ENCODE assay signal across 6 cellular contexts in the genomic region with DNA sequence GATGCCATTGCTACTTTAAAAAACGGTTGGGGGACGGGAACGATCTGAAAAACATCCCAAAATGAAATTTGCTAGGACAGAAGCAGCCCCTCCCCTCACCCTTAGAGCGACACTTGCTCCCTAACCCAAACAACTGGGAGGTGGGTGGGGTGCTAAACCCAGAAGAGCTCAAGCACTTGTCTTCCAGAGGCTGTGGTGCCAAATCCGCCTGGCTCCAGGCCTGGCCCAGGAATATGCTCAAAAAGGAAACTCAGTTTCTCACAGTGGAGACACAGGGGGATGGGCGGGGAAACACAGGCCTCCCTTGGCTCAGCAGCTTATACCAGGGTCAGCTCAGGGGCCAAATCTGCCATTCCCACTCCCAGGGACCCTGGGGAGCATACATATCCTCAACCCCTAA. TPM values are rescaled to one million over a fixed set of nuclear protein-coding genes. Genes with fewer than 3 reads are reported as not detected.
DNase-seq lines count a peak whose midpoint lies in the region; ATAC-seq and TF ChIP-seq lines count a peak whose summit lies in the region.

No MANE protein-coding gene starts in this region.

- H3K4me3 Mint-ChIP-seq in T-helper 17 cell: peak overlapping the region; percentile 99

- peaks cover 10% of the 10 kb centered on the region for H3K36me3 Mint-ChIP-seq in T-helper 17 cell (ENCODE audit: low read depth)

- intact Hi-C loops in lower leg skin (cut with DNase I; ENCODE audit: low total_unique reads): loop anchor here (10.0 kb wide), 1 partner anchor 98 kb away; the partner anchor contains the start of gene ADAM15

- H3K27me3 Mint-ChIP-seq in T-helper 17 cell: no peaks in the 10 kb centered on the region

- ATAC-seq in T-helper 17 cell (no peak), HG03432 (IDR thresholded peaks at IDR 0.05; ENCODE audit: unreplicated experiment) (no peak), HG03442 (IDR thresholded peaks at IDR 0.05; ENCODE audit: unreplicated experiment) (no peak)

- 9 to 12% methylated on average over 6 of the region's 6 CpGs for WGBS in lower leg skin, 2 donors

- H3K4me3 ChIP-seq in AG09309 (ENCODE audit: control insufficient read depth, low read depth, low read length) (peak overlapping the region; percentile 54), lower leg skin (ENCODE audit: low read depth, poor library complexity, severe bottlenecking) (no peak overlapping the region)

- H3K27ac Mint-ChIP-seq in T-helper 17 cell: peak overlapping the region; percentile 100

- no peak for TF ChIP-seq CTCF in AG09309 (IDR thresholded peaks at IDR 0.05; ENCODE audit: control insufficient read depth, insufficient read depth, low read depth, low read length, missing control alignments)
- no peak for TF ChIP-seq CTCF in lower leg skin (IDR thresholded peaks at IDR 0.05)

- DNase-seq in AG09309 (ENCODE audit: low read depth) (no peak), T-helper 17 cell (no peak), iris pigment epithelial cell (ENCODE audit: low read depth) (peak; percentile 18), lower leg skin (ENCODE audit: low spot score in 2 of 2) (no peak)

- H3K4me1 Mint-ChIP-seq in T-helper 17 cell: peaks cover 63% of the 10 kb centered on the region

- no peak for TF ChIP-seq POLR2A in lower leg skin (IDR thresholded peaks at IDR 0.05)

- no peaks in the 10 kb centered on the region for H3K9me3 ChIP-seq in T-helper 17 cell (ENCODE audit: control insufficient read depth, low read length, poor library complexity, severe bottlenecking)

RNA-seq across cellular contexts. Expression of gene PBXIP1, which starts 0.7 kb away (rescaled TPM):
- total RNA-seq in T-helper 17 cell (100 to 1,000 TPM; 634 to 767 TPM), lower leg skin (10 to 100 TPM; 52.1 to 84.1 (median 63.7) TPM)

RNA-seq across cellular contexts. Expression of gene PYGO2, which starts 5.0 kb away (rescaled TPM):
- total RNA-seq in T-helper 17 cell: 10 to 100 TPM; 34.7 to 45.1 TPM
- 10 to 100 TPM; 31.9 to 38.0 (median 36.3) TPM for total RNA-seq in lower leg skin

RNA-seq across cellular contexts. Expression of gene SHC1, which starts 14.0 kb away (rescaled TPM):
- total RNA-seq in T-helper 17 cell (100 to 1,000 TPM in 1 of 2 donors, 10 to 100 TPM in 1; 99.5 to 105 TPM), lower leg skin (10 to 100 TPM; 45.4 to 68.9 (median 66.4) TPM)

RNA-seq across cellular contexts. Expression of gene CKS1B, which starts 17.9 kb away (rescaled TPM):
- total RNA-seq in T-helper 17 cell: 1 to 10 TPM; 9.3 to 9.4 TPM
- 10 to 100 TPM; 40.0 to 58.7 (median 45.3) TPM for total RNA-seq in lower leg skin

RNA-seq across cellular contexts. Expression of gene PMVK, which starts 20.0 kb away (rescaled TPM):
- 10 to 100 TPM; 19.0 to 19.9 TPM for total RNA-seq in T-helper 17 cell
- 10 to 100 TPM; 20.6 to 37.0 (median 33.3) TPM for total RNA-seq in lower leg skin

Comparison
In these comparisons a context has a peak if more than half of its experiments do, and no peak if none do; other contexts are left out.
1. RNA of gene PBXIP1, which starts 0.7 kb away (total RNA-seq): 634 to 767 TPM in T-helper 17 cell; 52.1 to 84.1 TPM in lower leg skin; every median in the first group is over 4 times any median in the second.